ENCODE assay signal across 9 cellular contexts in the genomic region with DNA sequence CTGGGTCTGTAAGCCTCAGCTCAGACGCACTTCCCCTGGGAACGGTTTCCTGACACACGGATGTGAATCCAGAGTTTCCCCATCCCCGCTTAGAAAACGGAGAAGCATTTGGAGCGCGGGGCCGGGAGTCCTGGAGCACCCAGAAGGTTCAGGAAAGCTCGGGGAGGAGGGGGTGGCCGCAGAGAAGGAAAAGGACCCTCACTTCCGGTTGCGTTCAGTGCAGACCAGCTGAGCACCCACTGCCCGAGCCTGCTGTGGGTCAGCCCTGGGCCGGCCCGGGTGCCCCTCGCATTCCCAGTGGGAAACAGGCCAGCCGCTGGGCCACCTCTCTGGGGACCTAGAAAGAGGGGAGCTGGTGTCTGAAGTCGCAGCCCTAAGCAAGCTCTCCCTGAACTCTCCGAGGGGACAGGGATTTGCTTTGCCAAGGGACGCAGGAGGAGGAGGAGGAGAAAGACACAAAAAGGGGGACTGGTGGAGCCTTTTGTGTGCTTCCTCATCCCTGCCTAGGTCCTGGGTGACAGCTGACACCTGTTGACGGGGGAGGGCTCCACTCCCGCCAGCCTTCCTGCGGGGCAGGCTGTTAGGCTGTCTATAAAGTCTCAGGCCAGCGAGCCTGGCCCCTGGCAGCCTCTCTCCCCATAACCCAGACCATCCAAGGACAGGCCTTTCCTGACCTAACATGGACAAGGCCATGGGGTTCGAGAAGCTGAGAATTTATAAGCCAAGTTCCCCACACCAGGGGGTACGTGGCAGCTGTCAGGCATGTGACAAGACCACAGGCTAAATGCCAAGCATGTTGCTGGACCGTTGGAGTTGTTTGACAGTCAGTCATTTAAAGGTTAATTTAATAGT. TPM values are rescaled to one million over a fixed set of nuclear protein-coding genes. Genes with fewer than 3 reads are reported as not detected.
DNase-seq lines count a peak whose midpoint lies in the region; ATAC-seq, FAIRE-seq and TF ChIP-seq lines count a peak whose summit lies in the region.
"Had no signal": no experiment of that assay in that cellular context is flagged by ENCODE, and none has a peak within 500 bp of the region (broad histone marks: within the 10 kb centered on the region; RNA-seq: fewer than 3 reads in every experiment).

No MANE protein-coding gene starts in this region.

- intact Hi-C loops in GM12878 (cut with micrococcal nuclease; ENCODE audit: unreplicated experiment), result no loop called here
- intact Hi-C loops in activated CD4-positive, alpha-beta memory T cell treated with anti-CD3 and anti-CD28 coated beads for 36 hours (cut with micrococcal nuclease), result no loop called here

- peaks cover 5% of the 10 kb centered on the region for H3K36me3 Mint-ChIP-seq in activated CD4-positive, alpha-beta memory T cell treated with anti-CD3 and anti-CD28 coated beads for 36 hours

- no peak overlapping the region; the same call in 1 of the 2 replicates for H3K9ac ChIP-seq in GM12878 (ENCODE audit: control insufficient read depth, insufficient read depth, low read length)

- H3K27ac ChIP-seq in GM12878 (ENCODE audit: control insufficient read depth, insufficient read depth), result peak overlapping the region; percentile 6
- peak overlapping the region; percentile 81 for H3K27ac ChIP-seq in hepatocyte
- no peak overlapping the region for H3K27ac ChIP-seq in effector memory CD4-positive, alpha-beta T cell (ENCODE audit: insufficient read depth, low read length, poor library complexity, severe bottlenecking)

- TF ChIP-seq CTCF in GM12875 (IDR thresholded peaks at IDR 0.05; ENCODE audit: borderline replicate concordance, insufficient read depth, low read depth, low read length) (no peak), GM12878 (IDR thresholded peaks at IDR 0.05 in 2 of 3, conservative IDR thresholded peaks at IDR 0.05 in 1 of 3; ENCODE audit: control insufficient read depth in 2 of 3, extremely low read depth in 1 of 3, insufficient read depth in 1 of 3, low read depth in 3 of 3, low read length in 3 of 3) (no peak; a peak in 1 of 6 replicates), hepatocyte (IDR thresholded peaks at IDR 0.05; ENCODE audit: poor library complexity) (no peak)

- H2AFZ ChIP-seq in GM12878 (ENCODE audit: control insufficient read depth, low read depth, low read length) (peak overlapping the region; percentile 15; the same call in 1 of the 2 replicates), hepatocyte (peak overlapping the region; percentile 92)

- POLR2A ChIA-PET in GM12878 (lab: Charles Lee), result interaction anchor here (0.8 kb wide), 1 partner anchor 13 kb away, joined by 3 read pairs; no protein-coding TSS in a partner anchor
- POLR2A ChIA-PET in activated CD4-positive, alpha-beta memory T cell treated with anti-CD3 and anti-CD28 coated beads for 36 hours (lab: Charles Lee), result no interaction called here

- WGBS in GM12878 (ENCODE audit: insufficient coverage, insufficient replicate concordance, low lambda C conversion rate, missing lambda C conversion rate), result 50% methylated on average over 26 of the region's 27 CpGs
- 39% methylated on average over 27 of the region's 27 CpGs for WGBS in hepatocyte (ENCODE audit: low lambda C conversion rate, missing lambda C conversion rate)

- no peak overlapping the region for H3K27ac Mint-ChIP-seq in activated CD4-positive, alpha-beta memory T cell treated with anti-CD3 and anti-CD28 coated beads for 36 hours

- H3K4me3 Mint-ChIP-seq in activated CD4-positive, alpha-beta memory T cell treated with anti-CD3 and anti-CD28 coated beads for 36 hours, result no peak overlapping the region

- DNase-seq in GM12878 (ENCODE audit: low read depth, low spot score) (no peak), hepatocyte (ENCODE audit: low spot score) (peak; percentile 21), skeletal muscle cell (ENCODE audit: low read depth) (peak; percentile 18), NCI-H1048 (lab: John Stamatoyannopoulos, UW) (no peak)
- no peak for DNase-seq in activated CD4-positive, alpha-beta memory T cell treated with anti-CD3 and anti-CD28 coated beads for 36 hours
- DNase-seq in effector memory CD4-positive, alpha-beta T cell, result no peak

- no peak for TF ChIP-seq POLR2A in GM12878 (IDR thresholded peaks at IDR 0.05; ENCODE audit: low read depth, low read length)

- H3K27me3 Mint-ChIP-seq in activated CD4-positive, alpha-beta memory T cell treated with anti-CD3 and anti-CD28 coated beads for 36 hours, result peaks cover 42% of the 10 kb centered on the region

- H3K4me1 Mint-ChIP-seq in activated CD4-positive, alpha-beta memory T cell treated with anti-CD3 and anti-CD28 coated beads for 36 hours (ENCODE audit: low read depth), result peaks cover 29% of the 10 kb centered on the region

- in situ Hi-C loops in GM12878 (cut with MboI), result no loop called here

- H3K4me3 ChIP-seq in GM12875 (ENCODE audit: low read depth, low read length) (peak overlapping the region; percentile 80), GM12878 (peak overlapping the region; percentile 64; the same call in 1 of the 2 replicates), hepatocyte (peak overlapping the region; percentile 97), skeletal muscle cell (ENCODE audit: low read depth, low read length) (peak overlapping the region; percentile 76)
- no peak overlapping the region for H3K4me3 ChIP-seq in effector memory CD4-positive, alpha-beta T cell (ENCODE audit: insufficient read depth, low read depth, low read length, poor library complexity, severe bottlenecking)

- no peaks in the 10 kb centered on the region for H3K9me2 ChIP-seq in hepatocyte (replicated peaks; ENCODE audit: insufficient read depth)

- RAD21 ChIA-PET in GM12878 (lab: Charles Lee; ENCODE audit: unreplicated experiment), result interaction anchor here (0.9 to 1.2 kb wide), 2 partner anchors 78 to 309 kb away, joined by 3 read pairs; no protein-coding TSS in a partner anchor

- peaks cover 12% of the 10 kb centered on the region for H3K9me3 Mint-ChIP-seq in activated CD4-positive, alpha-beta memory T cell treated with anti-CD3 and anti-CD28 coated beads for 36 hours

- H3K4me2 ChIP-seq in GM12878 (ENCODE audit: control insufficient read depth, insufficient read depth) (peak overlapping the region; percentile 54; the same call in 1 of the 2 replicates), hepatocyte (peak overlapping the region; percentile 100)

- no peaks in the 10 kb centered on the region for H3K27me3 ChIP-seq in GM12878 (replicated peaks in 1 of 2; ENCODE audit: control insufficient read depth in 2 of 2, insufficient read depth in 2 of 2, low read length in 1 of 2)
- no peaks in the 10 kb centered on the region for H3K27me3 ChIP-seq in hepatocyte
- H3K27me3 ChIP-seq in effector memory CD4-positive, alpha-beta T cell (replicated peaks; ENCODE audit: control insufficient read depth, insufficient read depth, low read length, poor library complexity, severe bottlenecking), result peaks cover 12% of the 10 kb centered on the region

- TF ChIP-seq EP300 in GM12878 (IDR thresholded peaks at IDR 0.05; ENCODE audit: borderline replicate concordance in 1 of 2, control insufficient read depth in 1 of 2, low read depth in 2 of 2, low read length in 2 of 2), result no peak

- no TSS peak for BruUV-seq in GM12878 (replicated peaks; lab: Mats Ljungman, UMichigan)

- CTCF ChIA-PET in GM12878 (lab: Yijun Ruan, JAX), result interaction anchor here (1.1 to 1.7 kb wide), 2 partner anchors 12 to 76 kb away, joined by 3 to 4 read pairs; no protein-coding TSS in a partner anchor
- CTCF ChIA-PET in activated CD4-positive, alpha-beta memory T cell treated with anti-CD3 and anti-CD28 coated beads for 36 hours (lab: Charles Lee), result no interaction called here

- H4K20me1 ChIP-seq in GM12878 (ENCODE audit: control insufficient read depth, insufficient read depth), result no peaks in the 10 kb centered on the region
- H4K20me1 ChIP-seq in hepatocyte (ENCODE audit: insufficient read depth, poor library complexity, severe bottlenecking), result no peaks in the 10 kb centered on the region

- FAIRE-seq in GM12878 (lab: Jason Lieb, UNC), result no peak

- H3K79me2 ChIP-seq in GM12878 (ENCODE audit: control insufficient read depth, insufficient read depth, low read length) (peaks cover 10% of the 10 kb centered on the region), hepatocyte (peaks cover 25% of the 10 kb centered on the region)

- no peak for TF ChIP-seq RAD21 in GM12878 (IDR thresholded peaks at IDR 0.05; ENCODE audit: insufficient read depth, low read depth, low read length)

- no peaks in the 10 kb centered on the region for H3K36me3 ChIP-seq in GM12878 (ENCODE audit: control insufficient read depth in 2 of 2, insufficient read depth in 2 of 2, low read length in 1 of 2)
- H3K36me3 ChIP-seq in hepatocyte (replicated peaks; ENCODE audit: insufficient read depth, low read depth), result no peaks in the 10 kb centered on the region
- H3K36me3 ChIP-seq in effector memory CD4-positive, alpha-beta T cell (ENCODE audit: control insufficient read depth, insufficient read depth, low read length), result no peaks in the 10 kb centered on the region

- SMC1A ChIA-PET in GM12878 (lab: Charles Lee; ENCODE audit: uncharacterized antibody, unreplicated experiment), result interaction anchor here (1.0 to 2.7 kb wide), 3 partner anchors 10 to 25 kb away, joined by 3 to 10 read pairs (median 3); no protein-coding TSS in a partner anchor

- no peaks in the 10 kb centered on the region; the same call in 2 of the 3 replicates for H3K9me3 ChIP-seq in GM12878 (replicated peaks; ENCODE audit: control insufficient read depth, insufficient read depth, low read length)
- H3K9me3 ChIP-seq in hepatocyte (ENCODE audit: low read depth), result no peaks in the 10 kb centered on the region
- no peaks in the 10 kb centered on the region for H3K9me3 ChIP-seq in effector memory CD4-positive, alpha-beta T cell (ENCODE audit: control insufficient read depth, low read length)

- no peak for ATAC-seq in GM12878
- no peak for ATAC-seq in HG03565 (IDR thresholded peaks at IDR 0.05; ENCODE audit: unreplicated experiment)
- ATAC-seq: Panc1 had no signal

- H3K4me1 ChIP-seq in GM12878 (ENCODE audit: control insufficient read depth, insufficient read depth, low read length) (peaks cover 7% of the 10 kb centered on the region), hepatocyte (ENCODE audit: insufficient read depth) (peaks cover 31% of the 10 kb centered on the region)
- H3K4me1 ChIP-seq in effector memory CD4-positive, alpha-beta T cell (ENCODE audit: control insufficient read depth, insufficient read depth, low read length, poor library complexity, severe bottlenecking), result no peaks in the 10 kb centered on the region

RNA-seq across cellular contexts. Expression of a gene that starts 0.7 kb away (rescaled TPM):
- 34.7 and 35.6 TPM in 2 replicates for total RNA-seq in GM12878 (2013; cell fraction: nucleolus; rRNA removed)
- total RNA-seq in GM12878 (2014; rRNA removed) (8.4 and 8.6 TPM in 2 replicates), GM12878 (2014; rRNA removed; fragmentation: Illumina TruSeq; extraction: Trizol) (6.1 and 6.8 TPM in 2 replicates), GM12878 (2021) (10.4 TPM in 2 replicates), hepatocyte (3.6 and 4.2 TPM in 2 replicates)
- 1.0 TPM for polyA plus RNA-seq in GM12878 (2011; ENCODE audit: low read depth)
- polyA plus RNA-seq in GM12878 (2011; rRNA removed) (1.6 and 1.9 TPM in 2 replicates), GM12878 (2014; fragmentation: Illumina TruSeq; extraction: Trizol) (4.8 and 5.2 TPM in 2 replicates), GM12878 (2014; fragmentation: Nextera tagmentation; extraction: Ambion mirVana) (under 1 TPM; 0.34 to 0.58 TPM), GM12878 (2014; rRNA removed) (4.6 and 5.3 TPM in 2 replicates), GM12878 (2016; fragmentation: Nextera tagmentation; extraction: Ambion mirVana) (1 to 10 TPM; 5.9 to 6.5 TPM), hepatocyte (2.7 and 3.0 TPM in 2 replicates)
- 2.0 and 2.6 TPM in 2 replicates for polyA plus RNA-seq in GM12878 (2011; cell fraction: cytosol; rRNA removed)
- polyA plus RNA-seq in GM12878 (2011; cell fraction: nucleus; rRNA removed), result 5.7 and 6.0 TPM in 2 replicates
- 1.1 and 1.6 TPM in 2 replicates for polyA plus RNA-seq in GM12878 (2012)
- 6.1 TPM in 2 replicates for polyA minus RNA-seq in GM12878 (2011; rRNA and poly(A)+ RNA removed)
- 2.0 and 2.9 TPM in 2 replicates for polyA minus RNA-seq in GM12878 (2011; cell fraction: cytosol; rRNA and poly(A)+ RNA removed)
- 4.0 and 5.7 TPM in 2 replicates for polyA minus RNA-seq in GM12878 (2011; cell fraction: nucleus; rRNA and poly(A)+ RNA removed)
- total RNA-seq in activated CD4-positive, alpha-beta memory T cell treated with anti-CD3 and anti-CD28 coated beads for 36 hours, result 1 to 10 TPM; 1.7 to 1.8 TPM

RNA-seq across cellular contexts. Expression of a gene that starts 1.9 kb away (rescaled TPM):
- total RNA-seq in GM12878 (2013; cell fraction: nucleolus; rRNA removed), result 162 and 193 TPM in 2 replicates
- total RNA-seq in GM12878 (2014; rRNA removed), result 27.1 and 29.3 TPM in 2 replicates
- total RNA-seq in GM12878 (2014; rRNA removed; fragmentation: Illumina TruSeq; extraction: Trizol), result 22.4 and 23.0 TPM in 2 replicates
- 51.2 and 55.9 TPM in 2 replicates for total RNA-seq in GM12878 (2021)
- polyA plus RNA-seq in GM12878 (2011; ENCODE audit: low read depth), result 3.5 TPM
- polyA plus RNA-seq in GM12878 (2011; rRNA removed), result 6.8 and 8.8 TPM in 2 replicates
- polyA plus RNA-seq in GM12878 (2011; cell fraction: cytosol; rRNA removed), result 8.5 and 9.9 TPM in 2 replicates
- 44.5 and 74.2 TPM in 2 replicates for polyA plus RNA-seq in GM12878 (2011; cell fraction: nucleus; rRNA removed)
- polyA plus RNA-seq in GM12878 (2012), result 6.3 and 7.5 TPM in 2 replicates
- 21.4 and 26.6 TPM in 2 replicates for polyA plus RNA-seq in GM12878 (2014; fragmentation: Illumina TruSeq; extraction: Trizol)
- 1 to 10 TPM in 1 of 2 experiments, under 1 TPM in 1; 0.87 to 1.2 TPM for polyA plus RNA-seq in GM12878 (2014; fragmentation: Nextera tagmentation; extraction: Ambion mirVana)
- polyA plus RNA-seq in GM12878 (2014; rRNA removed), result 33.8 and 36.0 TPM in 2 replicates
- polyA plus RNA-seq in GM12878 (2016; fragmentation: Nextera tagmentation; extraction: Ambion mirVana), result 1 to 10 TPM; 2.0 to 3.0 TPM
- polyA minus RNA-seq in GM12878 (2011; rRNA and poly(A)+ RNA removed), result 13.7 and 22.3 TPM in 2 replicates
- 7.4 and 10.7 TPM in 2 replicates for polyA minus RNA-seq in GM12878 (2011; cell fraction: cytosol; rRNA and poly(A)+ RNA removed)
- 36.5 and 58.0 TPM in 2 replicates for polyA minus RNA-seq in GM12878 (2011; cell fraction: nucleus; rRNA and poly(A)+ RNA removed)
- 8.6 and 13.2 TPM in 2 replicates for total RNA-seq in hepatocyte
- polyA plus RNA-seq in hepatocyte, result 4.6 and 4.8 TPM in 2 replicates
- 1 to 10 TPM; 1.7 to 3.1 TPM for total RNA-seq in activated CD4-positive, alpha-beta memory T cell treated with anti-CD3 and anti-CD28 coated beads for 36 hours

Comparison
In these comparisons a context has a peak if more than half of its experiments do, and no peak if none do; other contexts are left out.
1. DNase-seq: peak in hepatocyte (single experiment) and skeletal muscle cell (single experiment); none in GM12878 (single experiment), activated CD4-positive, alpha-beta memory T cell treated with anti-CD3 and anti-CD28 coated beads for 36 hours (single experiment), NCI-H1048 (single experiment) and effector memory CD4-positive, alpha-beta T cell (0 of 3).